Comparison of ENCODE assay signal across 7 cellular contexts in the genomic region with DNA sequence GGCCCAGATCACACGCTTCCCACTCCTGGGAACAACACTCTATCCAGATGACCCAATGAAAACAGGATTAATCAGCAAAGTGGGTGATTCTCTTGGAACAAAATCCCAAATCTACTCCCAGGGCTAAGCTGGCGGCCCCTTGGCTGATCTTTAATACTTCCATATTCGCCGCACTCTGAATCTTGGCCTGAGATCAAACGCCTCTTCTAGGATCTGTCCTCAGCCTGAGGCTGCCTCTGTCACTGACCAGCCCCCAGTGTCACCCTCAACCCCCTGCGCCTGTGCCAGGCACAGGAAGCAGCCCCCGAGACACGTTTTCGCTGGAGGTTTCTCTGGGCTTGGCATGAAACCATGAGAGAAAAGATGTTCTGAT. TPM values are rescaled to one million over a fixed set of nuclear protein-coding genes. Genes with fewer than 3 reads are reported as not detected.
DNase-seq lines count a peak whose midpoint lies in the region; ATAC-seq, FAIRE-seq and TF ChIP-seq lines count a peak whose summit lies in the region.
"Had no signal": no experiment of that assay in that cellular context is flagged by ENCODE, and none has a peak within 500 bp of the region (broad histone marks: within the 10 kb centered on the region; RNA-seq: fewer than 3 reads in every experiment).

No MANE protein-coding gene starts in this region.

- H3K79me2 ChIP-seq in GM12878 (ENCODE audit: control insufficient read depth, insufficient read depth, low read length), result no peaks in the 10 kb centered on the region

- WGBS in GM12878 (ENCODE audit: insufficient coverage, insufficient replicate concordance, low lambda C conversion rate, missing lambda C conversion rate), result 99% methylated on average over 9 of the region's 9 CpGs

- CTCF ChIA-PET in A673 (lab: Charles Lee) (interaction anchor here (1.4 to 1.6 kb wide), 2 partner anchors 8 to 16 kb away, joined by 3 to 9 read pairs; a partner anchor contains a TSS), GM12878 (lab: Yijun Ruan, JAX) (interaction anchor here (1.0 to 4.4 kb wide), 3 partner anchors 10 to 26 kb away, joined by 3 to 44 read pairs (median 8); a partner anchor contains a TSS)

- H3K4me3 ChIP-seq in A673 (ENCODE audit: low read depth, low read length, poor library complexity, severe bottlenecking) (no peak overlapping the region), GM12878 (no peak overlapping the region), muscle layer of duodenum (ENCODE audit: low read depth in 1 of 2, low read length in 2 of 2) (peak overlapping the region in 1 of 2 donors; percentile 37)

- TF ChIP-seq RAD21 in GM12878 (IDR thresholded peaks at IDR 0.05; ENCODE audit: insufficient read depth, low read depth, low read length), result no peak

- H3K36me3 ChIP-seq in A673 (ENCODE audit: insufficient read depth, low read length, poor library complexity, severe bottlenecking) (peaks cover 33% of the 10 kb centered on the region), GM12878 (ENCODE audit: control insufficient read depth in 2 of 2, insufficient read depth in 2 of 2, low read length in 1 of 2) (peaks cover 7 to 27% of the 10 kb centered on the region in 2 experiments; a peak in 3 of 4 replicates), muscle layer of duodenum (ENCODE audit: control insufficient read depth in 1 of 2, insufficient read depth in 2 of 2, low read length in 2 of 2) (peaks cover 7 to 23% of the 10 kb centered on the region in 2 donors)

- RAD21 ChIA-PET in GM12878 (lab: Charles Lee; ENCODE audit: unreplicated experiment), result interaction anchor here (1.0 to 2.2 kb wide), 3 partner anchors 9 to 360 kb away, joined by 4 to 11 read pairs (median 5); a partner anchor contains a TSS

- no peaks in the 10 kb centered on the region for H3K27me3 ChIP-seq in A673 (replicated peaks; ENCODE audit: insufficient read depth, low read depth, low read length, poor library complexity)
- H3K27me3 ChIP-seq in GM12878 (replicated peaks in 1 of 2; ENCODE audit: control insufficient read depth in 2 of 2, insufficient read depth in 2 of 2, low read length in 1 of 2), result no peaks in the 10 kb centered on the region
- no peaks in the 10 kb centered on the region for H3K27me3 ChIP-seq in muscle layer of duodenum (ENCODE audit: low read depth, low read length)

- POLR2A ChIA-PET in A673 (lab: Charles Lee; ENCODE audit: low non-redundant PET) (interaction anchor here (0.6 kb wide), 1 partner anchor 25 kb away, joined by 3 read pairs; no protein-coding TSS in a partner anchor), GM12878 (lab: Charles Lee) (interaction anchor here (0.5 to 0.6 kb wide), 2 partner anchors 18 to 46 kb away, joined by 3 read pairs; no protein-coding TSS in a partner anchor)

- no peak overlapping the region for H3K9ac ChIP-seq in GM12878 (ENCODE audit: control insufficient read depth, insufficient read depth, low read length)

- BruUV-seq in A673 (replicated peaks; lab: Mats Ljungman, UMichigan), result no TSS peak
- BruUV-seq in GM12878 (replicated peaks; lab: Mats Ljungman, UMichigan), result TSS peak; percentile 51

- SMC1A ChIA-PET in GM12878 (lab: Charles Lee; ENCODE audit: uncharacterized antibody, unreplicated experiment), result interaction anchor here (2.2 kb wide), 1 partner anchor 16 kb away, joined by 10 read pairs; a partner anchor contains a TSS

- intact Hi-C loops in A673 (cut with micrococcal nuclease; ENCODE audit: unreplicated experiment) (no loop called here), GM12878 (cut with micrococcal nuclease; ENCODE audit: unreplicated experiment) (no loop called here)

- H3K4me1 ChIP-seq in A673 (ENCODE audit: insufficient read depth, low read length, poor library complexity, severe bottlenecking) (peaks cover 40% of the 10 kb centered on the region), GM12878 (ENCODE audit: control insufficient read depth, insufficient read depth, low read length) (no peaks in the 10 kb centered on the region; the same call in 1 of the 2 replicates), muscle layer of duodenum (ENCODE audit: control insufficient read depth in 1 of 2, insufficient read depth in 2 of 2, low read length in 2 of 2) (peaks cover 0 to 69% of the 10 kb centered on the region in 2 donors)

- TF ChIP-seq EP300 in GM12878 (IDR thresholded peaks at IDR 0.05; ENCODE audit: borderline replicate concordance in 1 of 2, control insufficient read depth in 1 of 2, low read depth in 2 of 2, low read length in 2 of 2), result no peak

- in situ Hi-C loops in GM12878 (cut with MboI), result no loop called here

- TF ChIP-seq POLR2A in GM12878 (IDR thresholded peaks at IDR 0.05; ENCODE audit: low read depth, low read length), result no peak

- H3K27ac ChIP-seq in A673 (ENCODE audit: low read depth, low read length, poor library complexity, severe bottlenecking), result peak overlapping the region; percentile 51
- no peak overlapping the region for H3K27ac ChIP-seq in GM12878 (ENCODE audit: control insufficient read depth, insufficient read depth)
- peak overlapping the region; percentile 64 for H3K27ac ChIP-seq in muscle layer of duodenum (ENCODE audit: low read length)
- H3K27ac ChIP-seq: C4-2B had no signal

- no peak for DNase-seq in A673 (ENCODE audit: low spot score)
- DNase-seq in GM12878 (ENCODE audit: low read depth, low spot score), result no peak
- DNase-seq in medulla oblongata (ENCODE audit: extremely low spot score), result no peak
- DNase-seq in NCI-H1048 (lab: John Stamatoyannopoulos, UW), result no peak

- no peak overlapping the region for H3K4me2 ChIP-seq in GM12878 (ENCODE audit: control insufficient read depth, insufficient read depth)

- no peak for FAIRE-seq in GM12878 (lab: Jason Lieb, UNC)

- no peaks in the 10 kb centered on the region for H3K9me3 ChIP-seq in A673 (ENCODE audit: low read depth, low read length, poor library complexity, severe bottlenecking)
- H3K9me3 ChIP-seq in GM12878 (replicated peaks; ENCODE audit: control insufficient read depth, insufficient read depth, low read length), result no peaks in the 10 kb centered on the region
- H3K9me3 ChIP-seq in muscle layer of duodenum (ENCODE audit: control insufficient read depth in 1 of 2, low read length in 2 of 2), result no peaks in the 10 kb centered on the region

- no peaks in the 10 kb centered on the region; the same call in 1 of the 2 replicates for H4K20me1 ChIP-seq in GM12878 (ENCODE audit: control insufficient read depth, insufficient read depth)

- no peak for TF ChIP-seq CTCF in A673 (conservative IDR thresholded peaks at IDR 0.05; ENCODE audit: low read depth, low read length)
- no peak for TF ChIP-seq CTCF in GM12878 (IDR thresholded peaks at IDR 0.05 in 2 of 3, conservative IDR thresholded peaks at IDR 0.05 in 1 of 3; ENCODE audit: control insufficient read depth in 2 of 3, extremely low read depth in 1 of 3, insufficient read depth in 1 of 3, low read depth in 3 of 3, low read length in 3 of 3)

- H2AFZ ChIP-seq in GM12878 (ENCODE audit: control insufficient read depth, low read depth, low read length), result no peak overlapping the region

- ATAC-seq in GM12878, result no peak
- no peak for ATAC-seq in GM21528 (IDR thresholded peaks at IDR 0.05; ENCODE audit: low FRiP score, unreplicated experiment)

RNA-seq across cellular contexts. Expression of a gene that starts 2.4 kb away (rescaled TPM):
- total RNA-seq in A673 (2021), result 71.7 and 85.5 TPM in 2 replicates
- not detected in 2 replicates for total RNA-seq in GM12878 (2013; cell fraction: nucleolus; rRNA removed)
- 0.11 and 0.23 TPM in 2 replicates for total RNA-seq in GM12878 (2014; rRNA removed)
- not detected in 2 replicates for total RNA-seq in GM12878 (2014; rRNA removed; fragmentation: Illumina TruSeq; extraction: Trizol)
- 1.0 and 1.1 TPM in 2 replicates for total RNA-seq in GM12878 (2021)
- not detected for polyA plus RNA-seq in GM12878 (2011; ENCODE audit: low read depth)
- polyA plus RNA-seq in GM12878 (2011; rRNA removed), result not detected in 2 replicates
- 0.15 and 0.32 TPM in 2 replicates for polyA plus RNA-seq in GM12878 (2011; cell fraction: cytosol; rRNA removed)
- polyA plus RNA-seq in GM12878 (2011; cell fraction: nucleus; rRNA removed), result 0.28 and 0.69 TPM in 2 replicates
- 0.17 and 0.49 TPM in 2 replicates for polyA plus RNA-seq in GM12878 (2012)
- polyA plus RNA-seq in GM12878 (2014; fragmentation: Illumina TruSeq; extraction: Trizol), result 0.04 TPM in 1 of 2 replicates, not detected in the other
- not detected for polyA plus RNA-seq in GM12878 (2014; fragmentation: Nextera tagmentation; extraction: Ambion mirVana)
- 0.33 and 0.84 TPM in 2 replicates for polyA plus RNA-seq in GM12878 (2014; rRNA removed)
- polyA plus RNA-seq in GM12878 (2016; fragmentation: Nextera tagmentation; extraction: Ambion mirVana), result under 1 TPM; 0.43 to 0.57 TPM
- not detected in 2 replicates for polyA minus RNA-seq in GM12878 (2011; rRNA and poly(A)+ RNA removed)
- polyA minus RNA-seq in GM12878 (2011; cell fraction: cytosol; rRNA and poly(A)+ RNA removed), result 1.7 TPM in 1 of 2 replicates, not detected in the other
- not detected in 2 replicates for polyA minus RNA-seq in GM12878 (2011; cell fraction: nucleus; rRNA and poly(A)+ RNA removed)

RNA-seq across cellular contexts. Expression of a gene that starts 8.2 kb away (rescaled TPM):
- total RNA-seq in A673 (2021) (30.2 and 34.4 TPM in 2 replicates), GM12878 (2014; rRNA removed) (16.0 and 16.8 TPM in 2 replicates), GM12878 (2014; rRNA removed; fragmentation: Illumina TruSeq; extraction: Trizol) (5.1 and 7.0 TPM in 2 replicates), GM12878 (2021) (17.6 and 20.8 TPM in 2 replicates)
- 2.5 and 3.5 TPM in 2 replicates for total RNA-seq in GM12878 (2013; cell fraction: nucleolus; rRNA removed)
- polyA plus RNA-seq in GM12878 (2011; ENCODE audit: low read depth), result 3.1 TPM
- polyA plus RNA-seq in GM12878 (2011; rRNA removed) (3.6 and 9.2 TPM in 2 replicates), GM12878 (2014; fragmentation: Illumina TruSeq; extraction: Trizol) (0.86 and 5.4 TPM in 2 replicates), GM12878 (2014; fragmentation: Nextera tagmentation; extraction: Ambion mirVana) (1 to 10 TPM in 1 of 2 experiments, under 1 TPM in 1; 0.19 to 1.0 TPM), GM12878 (2014; rRNA removed) (17.7 and 18.3 TPM in 2 replicates), GM12878 (2016; fragmentation: Nextera tagmentation; extraction: Ambion mirVana) (10 to 100 TPM; 15.9 to 19.7 TPM)
- polyA plus RNA-seq in GM12878 (2011; cell fraction: cytosol; rRNA removed), result 11.9 and 19.3 TPM in 2 replicates
- 16.3 and 18.2 TPM in 2 replicates for polyA plus RNA-seq in GM12878 (2011; cell fraction: nucleus; rRNA removed)
- 14.8 and 15.4 TPM in 2 replicates for polyA plus RNA-seq in GM12878 (2012)
- polyA minus RNA-seq in GM12878 (2011; rRNA and poly(A)+ RNA removed), result 2.9 and 9.8 TPM in 2 replicates
- polyA minus RNA-seq in GM12878 (2011; cell fraction: cytosol; rRNA and poly(A)+ RNA removed), result 7.2 and 7.3 TPM in 2 replicates
- polyA minus RNA-seq in GM12878 (2011; cell fraction: nucleus; rRNA and poly(A)+ RNA removed), result 4.7 and 6.4 TPM in 2 replicates

RNA-seq across cellular contexts. Expression of a gene that starts 13.7 kb away (rescaled TPM):
- total RNA-seq in A673 (2021), result 1.4 and 1.6 TPM in 2 replicates
- total RNA-seq in GM12878 (2013; cell fraction: nucleolus; rRNA removed), result not detected in 2 replicates
- total RNA-seq in GM12878 (2014; rRNA removed), result not detected in 2 replicates
- total RNA-seq in GM12878 (2014; rRNA removed; fragmentation: Illumina TruSeq; extraction: Trizol), result not detected in 2 replicates
- 0.16 and 0.23 TPM in 2 replicates for total RNA-seq in GM12878 (2021)
- not detected for polyA plus RNA-seq in GM12878 (2011; ENCODE audit: low read depth)
- polyA plus RNA-seq in GM12878 (2011; rRNA removed), result not detected in 2 replicates
- 0.15 TPM in 1 of 2 replicates, not detected in the other for polyA plus RNA-seq in GM12878 (2011; cell fraction: cytosol; rRNA removed)
- polyA plus RNA-seq in GM12878 (2011; cell fraction: nucleus; rRNA removed), result 0.09 and 0.15 TPM in 2 replicates
- polyA plus RNA-seq in GM12878 (2012), result 0.15 TPM in 1 of 2 replicates, not detected in the other
- not detected in 2 replicates for polyA plus RNA-seq in GM12878 (2014; fragmentation: Illumina TruSeq; extraction: Trizol)
- polyA plus RNA-seq in GM12878 (2014; fragmentation: Nextera tagmentation; extraction: Ambion mirVana), result not detected
- 0.55 TPM in 1 of 2 replicates, not detected in the other for polyA plus RNA-seq in GM12878 (2014; rRNA removed)
- under 1 TPM in 1 of 2 experiments, not detected in 1; 0.20 TPM for polyA plus RNA-seq in GM12878 (2016; fragmentation: Nextera tagmentation; extraction: Ambion mirVana)
- not detected in 2 replicates for polyA minus RNA-seq in GM12878 (2011; rRNA and poly(A)+ RNA removed)
- not detected in 2 replicates for polyA minus RNA-seq in GM12878 (2011; cell fraction: cytosol; rRNA and poly(A)+ RNA removed)
- polyA minus RNA-seq in GM12878 (2011; cell fraction: nucleus; rRNA and poly(A)+ RNA removed), result 1.2 TPM in 1 of 2 replicates, not detected in the other

RNA-seq across cellular contexts. Expression of a gene that starts 15.1 kb away (rescaled TPM):
- 153 and 169 TPM in 2 replicates for total RNA-seq in A673 (2021)
- total RNA-seq in GM12878 (2013; cell fraction: nucleolus; rRNA removed), result 71.2 and 71.4 TPM in 2 replicates
- total RNA-seq in GM12878 (2014; rRNA removed), result 52.6 and 65.7 TPM in 2 replicates
- 43.5 and 59.1 TPM in 2 replicates for total RNA-seq in GM12878 (2014; rRNA removed; fragmentation: Illumina TruSeq; extraction: Trizol)
- total RNA-seq in GM12878 (2021), result 81.9 and 90.7 TPM in 2 replicates
- polyA plus RNA-seq in GM12878 (2011; ENCODE audit: low read depth), result 20.1 TPM
- polyA plus RNA-seq in GM12878 (2011; rRNA removed), result 36.8 and 37.3 TPM in 2 replicates
- 40.7 and 85.2 TPM in 2 replicates for polyA plus RNA-seq in GM12878 (2011; cell fraction: cytosol; rRNA removed)
- 120 and 180 TPM in 2 replicates for polyA plus RNA-seq in GM12878 (2011; cell fraction: nucleus; rRNA removed)
- 43.0 and 49.0 TPM in 2 replicates for polyA plus RNA-seq in GM12878 (2012)
- polyA plus RNA-seq in GM12878 (2014; fragmentation: Illumina TruSeq; extraction: Trizol), result 27.0 and 42.9 TPM in 2 replicates
- polyA plus RNA-seq in GM12878 (2014; fragmentation: Nextera tagmentation; extraction: Ambion mirVana), result 1 to 10 TPM; 6.6 to 10.0 TPM
- polyA plus RNA-seq in GM12878 (2014; rRNA removed), result 76.3 and 94.1 TPM in 2 replicates
- polyA plus RNA-seq in GM12878 (2016; fragmentation: Nextera tagmentation; extraction: Ambion mirVana), result 10 to 100 TPM; 56.1 to 61.9 TPM
- 23.5 and 32.5 TPM in 2 replicates for polyA minus RNA-seq in GM12878 (2011; rRNA and poly(A)+ RNA removed)
- 21.6 and 26.1 TPM in 2 replicates for polyA minus RNA-seq in GM12878 (2011; cell fraction: cytosol; rRNA and poly(A)+ RNA removed)
- 18.5 and 36.6 TPM in 2 replicates for polyA minus RNA-seq in GM12878 (2011; cell fraction: nucleus; rRNA and poly(A)+ RNA removed)

RNA-seq across cellular contexts. Expression of a gene that starts 24.6 kb away (rescaled TPM):
- total RNA-seq in A673 (2021), result 46.1 and 46.7 TPM in 2 replicates
- 19.3 and 24.7 TPM in 2 replicates for total RNA-seq in GM12878 (2013; cell fraction: nucleolus; rRNA removed)
- 9.7 and 13.4 TPM in 2 replicates for total RNA-seq in GM12878 (2014; rRNA removed)
- total RNA-seq in GM12878 (2014; rRNA removed; fragmentation: Illumina TruSeq; extraction: Trizol), result 4.8 and 5.5 TPM in 2 replicates
- 30.6 and 32.2 TPM in 2 replicates for total RNA-seq in GM12878 (2021)
- polyA plus RNA-seq in GM12878 (2011; ENCODE audit: low read depth), result 7.9 TPM
- 5.6 and 9.0 TPM in 2 replicates for polyA plus RNA-seq in GM12878 (2011; rRNA removed)
- polyA plus RNA-seq in GM12878 (2011; cell fraction: cytosol; rRNA removed), result 10.8 and 18.3 TPM in 2 replicates
- 37.2 and 41.6 TPM in 2 replicates for polyA plus RNA-seq in GM12878 (2011; cell fraction: nucleus; rRNA removed)
- 20.1 and 27.9 TPM in 2 replicates for polyA plus RNA-seq in GM12878 (2012)
- 4.2 and 8.0 TPM in 2 replicates for polyA plus RNA-seq in GM12878 (2014; fragmentation: Illumina TruSeq; extraction: Trizol)
- polyA plus RNA-seq in GM12878 (2014; fragmentation: Nextera tagmentation; extraction: Ambion mirVana), result under 1 TPM; 0.34 to 0.95 TPM
- polyA plus RNA-seq in GM12878 (2014; rRNA removed), result 25.9 and 31.2 TPM in 2 replicates
- 1 to 10 TPM; 3.5 to 4.5 TPM for polyA plus RNA-seq in GM12878 (2016; fragmentation: Nextera tagmentation; extraction: Ambion mirVana)
- polyA minus RNA-seq in GM12878 (2011; rRNA and poly(A)+ RNA removed), result 5.4 and 11.6 TPM in 2 replicates
- polyA minus RNA-seq in GM12878 (2011; cell fraction: cytosol; rRNA and poly(A)+ RNA removed), result 6.0 and 10.7 TPM in 2 replicates
- polyA minus RNA-seq in GM12878 (2011; cell fraction: nucleus; rRNA and poly(A)+ RNA removed), result 9.4 and 11.8 TPM in 2 replicates

Comparison
In these comparisons a context has a peak if more than half of its experiments do, and no peak if none do; other contexts are left out.
1. RNA of a gene that starts 2.4 kb away (total RNA-seq): 71.7 to 85.5 TPM in A673; 0.11 to 1.1 TPM in GM12878; every median in the first group is over 10 times any median in the second.